8 cellular contexts compared by ENCODE assay signal in genomic region chr19:23560051-23560450, GRCh38.
"Had no signal": no experiment of that assay in that cellular context is flagged by ENCODE, and none has a peak within 500 bp of the region (broad histone marks: within the 10 kb centered on the region; RNA-seq: fewer than 3 reads in every experiment).

No MANE protein-coding gene starts in this region.

- H3K4me3 ChIP-seq: K562 had no signal

- H3K4me3 Mint-ChIP-seq: IgD-negative memory B cell had no signal

- ATAC-seq: HepG2, K562 had no signal

- H3K36me3 Mint-ChIP-seq: IgD-negative memory B cell had no signal

- FAIRE-seq: HepG2, HTR-8/SVneo, K562 had no signal

- H3K4me1 Mint-ChIP-seq: IgD-negative memory B cell had no signal

- H3K27ac ChIP-seq: HL-60 had no signal

- DNase-seq: IMR-90, KBM-7, KG1 had no signal

- H3K27ac Mint-ChIP-seq: IgD-negative memory B cell had no signal
